ENCODE assay signal across 9 cellular contexts in genomic region chr14:102316746-102317563, GRCh38. TPM values are rescaled to one million over a fixed set of nuclear protein-coding genes. Genes with fewer than 3 reads are reported as not detected.
DNase-seq lines count a peak whose midpoint lies in the region; ATAC-seq, FAIRE-seq and TF ChIP-seq lines count a peak whose summit lies in the region.
"Had no signal": no experiment of that assay in that cellular context is flagged by ENCODE, and none has a peak within 500 bp of the region (broad histone marks: within the 10 kb centered on the region; RNA-seq: fewer than 3 reads in every experiment).

No MANE protein-coding gene starts in this region.

- TF ChIP-seq CTCF in BJ (IDR thresholded peaks at IDR 0.05; ENCODE audit: insufficient read depth, low read depth, low read length) (peak; percentile 88), choroid plexus epithelial cell (conservative IDR thresholded peaks at IDR 0.05; ENCODE audit: low read depth, low read length) (peak; percentile 56)

- DNase-seq in BJ (ENCODE audit: low read depth) (peak; percentile 59), GM19239 (ENCODE audit: insufficient read length, low spot score) (peak; percentile 75), NCI-H510A (lab: John Stamatoyannopoulos, UW) (peak; percentile 85), choroid plexus epithelial cell (ENCODE audit: low read depth) (peak; percentile 98), kidney tubule cell (ENCODE audit: low spot score) (peak; percentile 95)
- DNase-seq in activated CD4-positive, alpha-beta T cell treated with anti-CD3 and anti-CD28 coated beads for 24 hours (ENCODE audit: low read depth in 2 of 2) = peak; percentile 92 to 93
- DNase-seq in stimulated activated CD4-positive, alpha-beta T cell treated with anti-CD3 and anti-CD28 coated beads, Interleukin-1b, Interleukin-23, amount 100 ng/mL, for 1 hour (ENCODE audit: low read depth in 2 of 2) = peak; percentile 91 to 98

- peak overlapping the region; percentile 45 for H3K4me3 ChIP-seq in BJ (ENCODE audit: low read depth, low read length)
- H3K4me3 ChIP-seq in choroid plexus epithelial cell (ENCODE audit: low read depth, low read length) = peak overlapping the region; percentile 66

- H3K36me3 ChIP-seq in BJ (ENCODE audit: control insufficient read depth, insufficient read depth, low read length) = no peaks in the 10 kb centered on the region

- H3K27me3 ChIP-seq in BJ (ENCODE audit: control insufficient read depth, insufficient read depth, low read length) = no peaks in the 10 kb centered on the region

- ATAC-seq in HG03439 (IDR thresholded peaks at IDR 0.05; ENCODE audit: unreplicated experiment) = peak; percentile 60

- POLR2A ChIA-PET in BJ (lab: Charles Lee) = interaction anchor here (0.6 kb wide), 1 partner anchor 52 kb away, joined by 3 read pairs; no protein-coding TSS in a partner anchor

- CTCF ChIA-PET in BJ (lab: Yijun Ruan, JAX) = interaction anchor here (0.6 to 2.4 kb wide), 12 partner anchors 10 to 579 kb away, joined by 3 to 8 read pairs (median 3); no protein-coding TSS in a partner anchor

- FAIRE-seq in GM19239 (lab: Jason Lieb, UNC) = peak; percentile 92
- FAIRE-seq: endometrium had no signal

RNA-seq across cellular contexts. Expression of gene ZNF839, which starts 2.6 kb away (rescaled TPM):
- 8.3 and 9.0 TPM in 2 replicates for polyA plus RNA-seq in BJ (2011; rRNA removed)
- polyA minus RNA-seq in BJ (2011; rRNA and poly(A)+ RNA removed) = 5.7 and 8.3 TPM in 2 replicates

RNA-seq across cellular contexts. Expression of gene MOK, which starts 12.0 kb away (rescaled TPM):
- 20.5 and 26.0 TPM in 2 replicates for polyA plus RNA-seq in BJ (2011; rRNA removed)
- 15.9 and 23.4 TPM in 2 replicates for polyA minus RNA-seq in BJ (2011; rRNA and poly(A)+ RNA removed)

RNA-seq across cellular contexts. Expression of gene CINP, which starts 45.7 kb away (rescaled TPM):
- 46.0 and 49.1 TPM in 2 replicates for polyA plus RNA-seq in BJ (2011; rRNA removed)
- 27.9 and 41.5 TPM in 2 replicates for polyA minus RNA-seq in BJ (2011; rRNA and poly(A)+ RNA removed)

RNA-seq across cellular contexts. Expression of gene TECPR2, which starts 45.8 kb away (rescaled TPM):
- polyA plus RNA-seq in BJ (2011; rRNA removed) = 10.1 and 11.7 TPM in 2 replicates
- 20.0 and 24.1 TPM in 2 replicates for polyA minus RNA-seq in BJ (2011; rRNA and poly(A)+ RNA removed)

Comparison
In these comparisons a context has a peak if more than half of its experiments do, and no peak if none do; other contexts are left out.
1. Peak in every context shown above with its lines: DNase-seq, ATAC-seq and H3K4me3 ChIP-seq.